1 cellular context compared by ENCODE assay signal in genomic region chr1:59926381-59927243, GRCh38.
TF ChIP-seq lines count a peak whose summit lies in the region.

Gene CYP2J2, minus strand, starts transcription at chr1:59926773. Its CDS starts 27 bp downstream, at chr1:59926746.

TF ChIP-seq in HepG2, 621 proteins besides CTCF, POLR2A, EP300 and RAD21 (continued from another document and continues in another):
- TF ChIP-seq ZNF83 (CRISPR knock-in tag; IDR thresholded peaks at IDR 0.05; ENCODE audit: borderline replicate concordance) (0 out of 2 replicates have a peak, but pooled peaks have one; percentile 22), ZNF761 (CRISPR knock-in tag; conservative IDR thresholded peaks at IDR 0.05) (0 out of 2 replicates have a peak, but pooled peaks have one; percentile 58), GABPB1 (CRISPR knock-in tag; IDR thresholded peaks at IDR 0.05) (peak; percentile 67), CBX1 (IDR thresholded peaks at IDR 0.05; ENCODE audit: low read depth) (no peak), ZBTB7A (CRISPR knock-in tag; IDR thresholded peaks at IDR 0.05) (peak; percentile 66; the same call in 1 of the 2 replicates), IKZF5 (CRISPR knock-in tag; IDR thresholded peaks at IDR 0.05) (peak; percentile 32; the same call in 1 of the 2 replicates), KDM3A (CRISPR knock-in tag; IDR thresholded peaks at IDR 0.05; ENCODE audit: low read depth) (no peak), ERF (CRISPR knock-in tag; IDR thresholded peaks at IDR 0.05) (peak; percentile 28; the same call in 1 of the 2 replicates), MEF2D (CRISPR knock-in tag; IDR thresholded peaks at IDR 0.05) (peak; percentile 73), YEATS2 (CRISPR knock-in tag; IDR thresholded peaks at IDR 0.05; ENCODE audit: borderline replicate concordance) (no peak), AKAP8 (CRISPR knock-in tag; IDR thresholded peaks at IDR 0.05) (no peak), CEBPG (CRISPR knock-in tag; IDR thresholded peaks at IDR 0.05) (no peak), SALL2 (CRISPR knock-in tag; IDR thresholded peaks at IDR 0.05) (no peak), ZNF619 (CRISPR knock-in tag; IDR thresholded peaks at IDR 0.05) (no peak), ZBTB37 (CRISPR knock-in tag; IDR thresholded peaks at IDR 0.05) (no peak), ZNF160 (CRISPR knock-in tag; IDR thresholded peaks at IDR 0.05) (0 out of 2 replicates have a peak, but pooled peaks have one; percentile 57), REPIN1 (CRISPR knock-in tag; IDR thresholded peaks at IDR 0.05; ENCODE audit: borderline replicate concordance, low read depth) (no peak), ZFP37 (CRISPR knock-in tag; IDR thresholded peaks at IDR 0.05; ENCODE audit: borderline replicate concordance) (no peak), BCL6 (CRISPR knock-in tag; IDR thresholded peaks at IDR 0.05) (peak; percentile 10; the same call in 1 of the 2 replicates), THAP9 (CRISPR knock-in tag; IDR thresholded peaks at IDR 0.05; ENCODE audit: borderline replicate concordance) (peak; percentile 35; the same call in 1 of the 2 replicates), SMARCE1 (IDR thresholded peaks at IDR 0.05; ENCODE audit: borderline replicate concordance) (no peak), KLF6 (CRISPR knock-in tag; IDR thresholded peaks at IDR 0.05) (0 out of 2 replicates have a peak, but pooled peaks have one; percentile 60), ZNF652 (CRISPR knock-in tag; IDR thresholded peaks at IDR 0.05; ENCODE audit: borderline replicate concordance, low read depth) (no peak), ZBTB49 (CRISPR knock-in tag; IDR thresholded peaks at IDR 0.05; ENCODE audit: borderline replicate concordance) (no peak), HIVEP1 (CRISPR knock-in tag; IDR thresholded peaks at IDR 0.05) (peak; percentile 42; the same call in 1 of the 2 replicates), KDM4B (CRISPR knock-in tag; IDR thresholded peaks at IDR 0.05) (no peak), THYN1 (CRISPR knock-in tag; IDR thresholded peaks at IDR 0.05; ENCODE audit: borderline replicate concordance, low read depth) (no peak), JUND (CRISPR knock-in tag; IDR thresholded peaks at IDR 0.05) (no peak), ATRX (CRISPR knock-in tag; IDR thresholded peaks at IDR 0.05; ENCODE audit: borderline replicate concordance) (no peak), MATR3 (CRISPR knock-in tag; IDR thresholded peaks at IDR 0.05) (no peak), ZFP82 (CRISPR knock-in tag; IDR thresholded peaks at IDR 0.05; ENCODE audit: borderline replicate concordance) (no peak), NR1H2 (CRISPR knock-in tag; IDR thresholded peaks at IDR 0.05; ENCODE audit: borderline replicate concordance, low read depth) (no peak), TFDP2 (CRISPR knock-in tag; IDR thresholded peaks at IDR 0.05) (no peak), RBFOX2 (IDR thresholded peaks at IDR 0.05; ENCODE audit: low read depth, low read length) (peak; percentile 53), CC2D1A (CRISPR knock-in tag; IDR thresholded peaks at IDR 0.05) (no peak), ZNF891 (CRISPR knock-in tag; IDR thresholded peaks at IDR 0.05) (0 out of 2 replicates have a peak, but pooled peaks have one; percentile 45), ZNF749 (CRISPR knock-in tag; IDR thresholded peaks at IDR 0.05; ENCODE audit: borderline replicate concordance) (no peak), ZMYM4 (CRISPR knock-in tag; IDR thresholded peaks at IDR 0.05) (peak; percentile 35; the same call in 1 of the 2 replicates), ZNF768 (CRISPR knock-in tag; IDR thresholded peaks at IDR 0.05) (0 out of 2 replicates have a peak, but pooled peaks have one; percentile 18), ZBTB38 (CRISPR knock-in tag; IDR thresholded peaks at IDR 0.05) (no peak), KDM2A (CRISPR knock-in tag; IDR thresholded peaks at IDR 0.05; ENCODE audit: borderline replicate concordance, low read depth) (peak; percentile 37; the same call in 1 of the 2 replicates), ZC3H13 (CRISPR knock-in tag; IDR thresholded peaks at IDR 0.05) (0 out of 2 replicates have a peak, but pooled peaks have one; percentile 43), NAIF1 (CRISPR knock-in tag; IDR thresholded peaks at IDR 0.05; ENCODE audit: borderline replicate concordance) (0 out of 2 replicates have a peak, but pooled peaks have one; percentile 24), ZNF564 (CRISPR knock-in tag; IDR thresholded peaks at IDR 0.05) (peak; percentile 34; the same call in 1 of the 2 replicates), ZNF644 (CRISPR knock-in tag; IDR thresholded peaks at IDR 0.05; ENCODE audit: low read depth) (no peak), ZNF781 (CRISPR knock-in tag; IDR thresholded peaks at IDR 0.05; ENCODE audit: borderline replicate concordance, not compliant biosample characterization) (peak; percentile 68), GRHL1 (CRISPR knock-in tag; conservative IDR thresholded peaks at IDR 0.05) (no peak), ZSCAN9 (CRISPR knock-in tag; IDR thresholded peaks at IDR 0.05; ENCODE audit: borderline replicate concordance) (no peak), TGIF2 (CRISPR knock-in tag; IDR thresholded peaks at IDR 0.05) (no peak), ZMAT3 (CRISPR knock-in tag; conservative IDR thresholded peaks at IDR 0.05) (0 out of 2 replicates have a peak, but pooled peaks have one; percentile 25), TARDBP (CRISPR knock-in tag; IDR thresholded peaks at IDR 0.05) (no peak), FOXA1 (IDR thresholded peaks at IDR 0.05) (no peak), FOXA1 (CRISPR knock-in tag; IDR thresholded peaks at IDR 0.05) (no peak)
- TF ChIP-seq, protein P1, sequence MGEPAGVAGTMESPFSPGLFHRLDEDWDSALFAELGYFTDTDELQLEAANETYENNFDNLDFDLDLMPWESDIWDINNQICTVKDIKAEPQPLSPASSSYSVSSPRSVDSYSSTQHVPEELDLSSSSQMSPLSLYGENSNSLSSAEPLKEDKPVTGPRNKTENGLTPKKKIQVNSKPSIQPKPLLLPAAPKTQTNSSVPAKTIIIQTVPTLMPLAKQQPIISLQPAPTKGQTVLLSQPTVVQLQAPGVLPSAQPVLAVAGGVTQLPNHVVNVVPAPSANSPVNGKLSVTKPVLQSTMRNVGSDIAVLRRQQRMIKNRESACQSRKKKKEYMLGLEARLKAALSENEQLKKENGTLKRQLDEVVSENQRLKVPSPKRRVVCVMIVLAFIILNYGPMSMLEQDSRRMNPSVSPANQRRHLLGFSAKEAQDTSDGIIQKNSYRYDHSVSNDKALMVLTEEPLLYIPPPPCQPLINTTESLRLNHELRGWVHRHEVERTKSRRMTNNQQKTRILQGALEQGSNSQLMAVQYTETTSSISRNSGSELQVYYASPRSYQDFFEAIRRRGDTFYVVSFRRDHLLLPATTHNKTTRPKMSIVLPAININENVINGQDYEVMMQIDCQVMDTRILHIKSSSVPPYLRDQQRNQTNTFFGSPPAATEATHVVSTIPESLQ (CRISPR knock-in tag; conservative IDR thresholded peaks at IDR 0.05) = no peak
- TF ChIP-seq, protein P2, sequence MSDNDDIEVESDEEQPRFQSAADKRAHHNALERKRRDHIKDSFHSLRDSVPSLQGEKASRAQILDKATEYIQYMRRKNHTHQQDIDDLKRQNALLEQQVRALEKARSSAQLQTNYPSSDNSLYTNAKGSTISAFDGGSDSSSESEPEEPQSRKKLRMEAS (IDR thresholded peaks at IDR 0.05) = peak; percentile 78
- TF ChIP-seq, protein P3, sequence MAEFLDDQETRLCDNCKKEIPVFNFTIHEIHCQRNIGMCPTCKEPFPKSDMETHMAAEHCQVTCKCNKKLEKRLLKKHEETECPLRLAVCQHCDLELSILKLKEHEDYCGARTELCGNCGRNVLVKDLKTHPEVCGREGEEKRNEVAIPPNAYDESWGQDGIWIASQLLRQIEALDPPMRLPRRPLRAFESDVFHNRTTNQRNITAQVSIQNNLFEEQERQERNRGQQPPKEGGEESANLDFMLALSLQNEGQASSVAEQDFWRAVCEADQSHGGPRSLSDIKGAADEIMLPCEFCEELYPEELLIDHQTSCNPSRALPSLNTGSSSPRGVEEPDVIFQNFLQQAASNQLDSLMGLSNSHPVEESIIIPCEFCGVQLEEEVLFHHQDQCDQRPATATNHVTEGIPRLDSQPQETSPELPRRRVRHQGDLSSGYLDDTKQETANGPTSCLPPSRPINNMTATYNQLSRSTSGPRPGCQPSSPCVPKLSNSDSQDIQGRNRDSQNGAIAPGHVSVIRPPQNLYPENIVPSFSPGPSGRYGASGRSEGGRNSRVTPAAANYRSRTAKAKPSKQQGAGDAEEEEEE (CRISPR knock-in tag; IDR thresholded peaks at IDR 0.05; ENCODE audit: borderline replicate concordance) = no peak
- TF ChIP-seq, protein P4, sequence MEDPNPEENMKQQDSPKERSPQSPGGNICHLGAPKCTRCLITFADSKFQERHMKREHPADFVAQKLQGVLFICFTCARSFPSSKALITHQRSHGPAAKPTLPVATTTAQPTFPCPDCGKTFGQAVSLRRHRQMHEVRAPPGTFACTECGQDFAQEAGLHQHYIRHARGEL (CRISPR knock-in tag; IDR thresholded peaks at IDR 0.05) = no peak
